In genomic region chr1:235280467-235280866, GRCh38 we compare ENCODE assay signal across 18 cellular contexts. TPM values are rescaled to one million over a fixed set of nuclear protein-coding genes. Genes with fewer than 3 reads are reported as not detected.
DNase-seq lines count a peak whose midpoint lies in the region; ATAC-seq and TF ChIP-seq lines count a peak whose summit lies in the region.
"Had no signal": no experiment of that assay in that cellular context is flagged by ENCODE, and none has a peak within 500 bp of the region (broad histone marks: within the 10 kb centered on the region; RNA-seq: fewer than 3 reads in every experiment).

No MANE protein-coding gene starts in this region.

- no peak overlapping the region for H3K27ac Mint-ChIP-seq in CD4-positive, CD25-positive, alpha-beta regulatory T cell
- peak overlapping the region; percentile 29; the same call in 1 of the 2 replicates for H3K27ac Mint-ChIP-seq in GM23338
- peak overlapping the region; percentile 25 for H3K27ac Mint-ChIP-seq in central memory CD8-positive, alpha-beta T cell (ENCODE audit: low read depth)
- H3K27ac Mint-ChIP-seq in naive thymus-derived CD8-positive, alpha-beta T cell: peak overlapping the region in 7 of 10 donors; percentile 21 to 85 (median 47)

- peaks cover 40 to 84% (median 57%) of the 10 kb centered on the region in 4 donors for H3K4me1 Mint-ChIP-seq in CD4-positive, CD25-positive, alpha-beta regulatory T cell
- H3K4me1 Mint-ChIP-seq in GM23338: peaks cover 43% of the 10 kb centered on the region
- H3K4me1 Mint-ChIP-seq in central memory CD8-positive, alpha-beta T cell: peaks cover 59% of the 10 kb centered on the region
- peaks cover 22 to 78% (median 62%) of the 10 kb centered on the region in 4 donors for H3K4me1 Mint-ChIP-seq in naive thymus-derived CD8-positive, alpha-beta T cell

- H3F3A ChIP-seq in GM23338 (replicated peaks; ENCODE audit: low read depth): no peaks in the 10 kb centered on the region

- POLR2A ChIA-PET in naive thymus-derived CD8-positive, alpha-beta T cell (lab: Charles Lee): no interaction called here

- H3K4me3 ChIP-seq in CD4-positive, CD25-positive, alpha-beta regulatory T cell (ENCODE audit: low read depth, low read length): peak overlapping the region; percentile 28
- no peak overlapping the region for H3K4me3 ChIP-seq in GM23338
- H3K4me3 ChIP-seq: BLaER1 treated with 17β-estradiol and CSF1 and Interleukin-3, amounts not matched to agents 10 nM and 100 nM; HAP-1 had no signal

- H3K9me3 ChIP-seq in CD4-positive, CD25-positive, alpha-beta regulatory T cell (ENCODE audit: control insufficient read depth in 2 of 2, low read length in 2 of 2): no peaks in the 10 kb centered on the region
- H3K9me3 ChIP-seq: HAP-1 had no signal

- peak overlapping the region; percentile 21; the same call in 1 of the 2 replicates for H3K4me2 ChIP-seq in GM23338
- H3K4me2 ChIP-seq: BLaER1 treated with 17β-estradiol and CSF1 and Interleukin-3, amounts not matched to agents 10 nM and 100 nM had no signal

- no peaks in the 10 kb centered on the region for H3K27me3 ChIP-seq in CD4-positive, CD25-positive, alpha-beta regulatory T cell (ENCODE audit: control insufficient read depth, insufficient read depth, low read length)
- no peaks in the 10 kb centered on the region for H3K27me3 ChIP-seq in GM23338 (ENCODE audit: insufficient read depth)
- H3K27me3 ChIP-seq: BLaER1 treated with 17β-estradiol and CSF1 and Interleukin-3, amounts not matched to agents 10 nM and 100 nM had no signal

- H3K4me1 ChIP-seq in CD4-positive, CD25-positive, alpha-beta regulatory T cell (ENCODE audit: control insufficient read depth, insufficient read depth, low read length, poor library complexity, severe bottlenecking): peaks cover 59% of the 10 kb centered on the region
- peaks cover 62% of the 10 kb centered on the region for H3K4me1 ChIP-seq in GM23338 (ENCODE audit: insufficient read depth)

- H4K20me1 ChIP-seq in GM23338 (replicated peaks; ENCODE audit: insufficient read depth): peaks cover 47% of the 10 kb centered on the region

- H3K79me2 ChIP-seq in GM23338 (replicated peaks; ENCODE audit: insufficient read depth): peaks cover 100% of the 10 kb centered on the region

- H3K27ac ChIP-seq in CD4-positive, CD25-positive, alpha-beta regulatory T cell (ENCODE audit: insufficient read depth, low read length, poor library complexity, severe bottlenecking): no peak overlapping the region
- H3K27ac ChIP-seq in GM23338 (ENCODE audit: low read depth): peak overlapping the region; percentile 72
- H3K27ac ChIP-seq: BLaER1 treated with 17β-estradiol and CSF1 and Interleukin-3, amounts not matched to agents 10 nM and 100 nM had no signal

- no peak for ATAC-seq in CD4-positive, CD25-positive, alpha-beta regulatory T cell (ENCODE audit: low read depth in 2 of 2)
- ATAC-seq in GM23338: peak; percentile 20
- ATAC-seq in central memory CD8-positive, alpha-beta T cell (replicated peaks; ENCODE audit: extremely low read depth, poor library complexity, severe bottlenecking): no peak
- ATAC-seq in naive thymus-derived CD8-positive, alpha-beta T cell: no peak
- ATAC-seq in HG03354 (IDR thresholded peaks at IDR 0.05; ENCODE audit: poor library complexity, severe bottlenecking, unreplicated experiment): no peak

- no peaks in the 10 kb centered on the region for H3K9me2 ChIP-seq in GM23338 (ENCODE audit: insufficient read depth)

- peaks cover 4% of the 10 kb centered on the region for H3K36me3 ChIP-seq in CD4-positive, CD25-positive, alpha-beta regulatory T cell (ENCODE audit: control insufficient read depth, insufficient read depth, low read length)
- H3K36me3 ChIP-seq in GM23338 (ENCODE audit: insufficient read depth): no peaks in the 10 kb centered on the region; the same call in 1 of the 2 replicates
- H3K36me3 ChIP-seq: HAP-1 had no signal

- TF ChIP-seq CTCF in GM23338 (conservative IDR thresholded peaks at IDR 0.05; ENCODE audit: low read depth in 2 of 2): no peak

- DNase-seq in CD4-positive, CD25-positive, alpha-beta regulatory T cell: no peak
- DNase-seq in GM23338 (ENCODE audit: low spot score) (no peak), DMS114 treated with DMSO at 0.1 percent for 48 hours (lab: John Stamatoyannopoulos, UW; ENCODE audit: unreplicated experiment) (no peak), hippocampal formation (lab: John Stamatoyannopoulos, UW) (no peak)
- DNase-seq in central memory CD8-positive, alpha-beta T cell (ENCODE audit: low spot score in 2 of 2): no peak
- DNase-seq in naive thymus-derived CD8-positive, alpha-beta T cell: no peak
- DNase-seq: DND-41, KG1, MV-4-11, NCI-H1417, NCI-H187, NCI-H2227 treated with DMSO at 0.1 percent for 48 hours, NCI-H510A treated with DMSO at 0.1 percent for 48 hours, NCI-H774, Right ventricle myocardium superior had no signal

- no peaks in the 10 kb centered on the region for H3K9me3 Mint-ChIP-seq in CD4-positive, CD25-positive, alpha-beta regulatory T cell
- no peaks in the 10 kb centered on the region for H3K9me3 Mint-ChIP-seq in GM23338
- no peaks in the 10 kb centered on the region for H3K9me3 Mint-ChIP-seq in central memory CD8-positive, alpha-beta T cell
- peaks cover 0 to 4% (median 0%) of the 10 kb centered on the region in 9 donors for H3K9me3 Mint-ChIP-seq in naive thymus-derived CD8-positive, alpha-beta T cell

- H3K36me3 Mint-ChIP-seq in CD4-positive, CD25-positive, alpha-beta regulatory T cell: peaks cover 5% of the 10 kb centered on the region
- 0 out of 3 replicates have a peak, but pooled peaks cover 3% of the 10 kb centered on the region for H3K36me3 Mint-ChIP-seq in GM23338 (ENCODE audit: low read depth)
- peaks cover 23% of the 10 kb centered on the region for H3K36me3 Mint-ChIP-seq in central memory CD8-positive, alpha-beta T cell (ENCODE audit: insufficient read depth)
- peaks cover 0 to 7% (median 5%) of the 10 kb centered on the region in 3 donors for H3K36me3 Mint-ChIP-seq in naive thymus-derived CD8-positive, alpha-beta T cell

- no peaks in the 10 kb centered on the region for H3K27me3 Mint-ChIP-seq in CD4-positive, CD25-positive, alpha-beta regulatory T cell
- peaks cover 5% of the 10 kb centered on the region for H3K27me3 Mint-ChIP-seq in GM23338 (ENCODE audit: insufficient read depth, low read depth, poor library complexity)
- H3K27me3 Mint-ChIP-seq in central memory CD8-positive, alpha-beta T cell: no peaks in the 10 kb centered on the region
- H3K27me3 Mint-ChIP-seq in naive thymus-derived CD8-positive, alpha-beta T cell: no peaks in the 10 kb centered on the region

- no peak overlapping the region for H3K4me3 Mint-ChIP-seq in CD4-positive, CD25-positive, alpha-beta regulatory T cell
- H3K4me3 Mint-ChIP-seq in GM23338: no peak overlapping the region
- no peak overlapping the region for H3K4me3 Mint-ChIP-seq in central memory CD8-positive, alpha-beta T cell
- peak overlapping the region in 3 of 10 donors; percentile 33 to 49 (median 38) for H3K4me3 Mint-ChIP-seq in naive thymus-derived CD8-positive, alpha-beta T cell

- no peak overlapping the region for H2AFZ ChIP-seq in GM23338

TF ChIP-seq in GM23338, 12 proteins besides CTCF, POLR2A, EP300 and RAD21 (continues in another document):
- TF ChIP-seq, protein P1, sequence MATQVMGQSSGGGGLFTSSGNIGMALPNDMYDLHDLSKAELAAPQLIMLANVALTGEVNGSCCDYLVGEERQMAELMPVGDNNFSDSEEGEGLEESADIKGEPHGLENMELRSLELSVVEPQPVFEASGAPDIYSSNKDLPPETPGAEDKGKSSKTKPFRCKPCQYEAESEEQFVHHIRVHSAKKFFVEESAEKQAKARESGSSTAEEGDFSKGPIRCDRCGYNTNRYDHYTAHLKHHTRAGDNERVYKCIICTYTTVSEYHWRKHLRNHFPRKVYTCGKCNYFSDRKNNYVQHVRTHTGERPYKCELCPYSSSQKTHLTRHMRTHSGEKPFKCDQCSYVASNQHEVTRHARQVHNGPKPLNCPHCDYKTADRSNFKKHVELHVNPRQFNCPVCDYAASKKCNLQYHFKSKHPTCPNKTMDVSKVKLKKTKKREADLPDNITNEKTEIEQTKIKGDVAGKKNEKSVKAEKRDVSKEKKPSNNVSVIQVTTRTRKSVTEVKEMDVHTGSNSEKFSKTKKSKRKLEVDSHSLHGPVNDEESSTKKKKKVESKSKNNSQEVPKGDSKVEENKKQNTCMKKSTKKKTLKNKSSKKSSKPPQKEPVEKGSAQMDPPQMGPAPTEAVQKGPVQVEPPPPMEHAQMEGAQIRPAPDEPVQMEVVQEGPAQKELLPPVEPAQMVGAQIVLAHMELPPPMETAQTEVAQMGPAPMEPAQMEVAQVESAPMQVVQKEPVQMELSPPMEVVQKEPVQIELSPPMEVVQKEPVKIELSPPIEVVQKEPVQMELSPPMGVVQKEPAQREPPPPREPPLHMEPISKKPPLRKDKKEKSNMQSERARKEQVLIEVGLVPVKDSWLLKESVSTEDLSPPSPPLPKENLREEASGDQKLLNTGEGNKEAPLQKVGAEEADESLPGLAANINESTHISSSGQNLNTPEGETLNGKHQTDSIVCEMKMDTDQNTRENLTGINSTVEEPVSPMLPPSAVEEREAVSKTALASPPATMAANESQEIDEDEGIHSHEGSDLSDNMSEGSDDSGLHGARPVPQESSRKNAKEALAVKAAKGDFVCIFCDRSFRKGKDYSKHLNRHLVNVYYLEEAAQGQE (IDR thresholded peaks at IDR 0.05; ENCODE audit: unreplicated experiment): no peak
- TF ChIP-seq, protein P2, sequence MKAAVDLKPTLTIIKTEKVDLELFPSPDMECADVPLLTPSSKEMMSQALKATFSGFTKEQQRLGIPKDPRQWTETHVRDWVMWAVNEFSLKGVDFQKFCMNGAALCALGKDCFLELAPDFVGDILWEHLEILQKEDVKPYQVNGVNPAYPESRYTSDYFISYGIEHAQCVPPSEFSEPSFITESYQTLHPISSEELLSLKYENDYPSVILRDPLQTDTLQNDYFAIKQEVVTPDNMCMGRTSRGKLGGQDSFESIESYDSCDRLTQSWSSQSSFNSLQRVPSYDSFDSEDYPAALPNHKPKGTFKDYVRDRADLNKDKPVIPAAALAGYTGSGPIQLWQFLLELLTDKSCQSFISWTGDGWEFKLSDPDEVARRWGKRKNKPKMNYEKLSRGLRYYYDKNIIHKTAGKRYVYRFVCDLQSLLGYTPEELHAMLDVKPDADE (IDR thresholded peaks at IDR 0.05): no peak
- no peak for TF ChIP-seq CREB1 (CRISPR knock-in tag; IDR thresholded peaks at IDR 0.05; ENCODE audit: low read depth)

RNA-seq across cellular contexts. Expression of gene ARID4B, which starts 47.5 kb away (rescaled TPM):
- total RNA-seq in CD4-positive, CD25-positive, alpha-beta regulatory T cell: 192 TPM
- polyA plus RNA-seq in CD4-positive, CD25-positive, alpha-beta regulatory T cell: 10 to 100 TPM; 52.6 to 63.4 (median 56.1) TPM
- 25.1 and 26.2 TPM in 2 replicates for total RNA-seq in GM23338 (2014; rRNA removed; shearing (Covaris generic))
- polyA plus RNA-seq in GM23338 (2016; fragmentation: Nextera tagmentation; extraction: Ambion mirVana): 45.0 and 59.8 TPM in 2 replicates
- total RNA-seq in naive thymus-derived CD8-positive, alpha-beta T cell: 100 to 1,000 TPM in 1 of 2 experiments, 10 to 100 TPM in 1; 92.2 to 105 TPM
- 10 to 100 TPM; 37.4 to 58.0 (median 52.8) TPM for polyA plus RNA-seq in naive thymus-derived CD8-positive, alpha-beta T cell

RNA-seq across cellular contexts. Expression of gene GGPS1, which starts 47.9 kb away (rescaled TPM):
- total RNA-seq in CD4-positive, CD25-positive, alpha-beta regulatory T cell: 30.8 TPM
- polyA plus RNA-seq in CD4-positive, CD25-positive, alpha-beta regulatory T cell: 10 to 100 TPM; 60.2 to 82.0 (median 78.4) TPM
- total RNA-seq in GM23338 (2014; rRNA removed; shearing (Covaris generic)): 33.9 and 37.1 TPM in 2 replicates
- polyA plus RNA-seq in GM23338 (2016; fragmentation: Nextera tagmentation; extraction: Ambion mirVana): 48.0 and 56.8 TPM in 2 replicates
- 10 to 100 TPM; 55.1 to 55.3 TPM for total RNA-seq in naive thymus-derived CD8-positive, alpha-beta T cell
- 10 to 100 TPM; 43.7 to 69.4 (median 57.3) TPM for polyA plus RNA-seq in naive thymus-derived CD8-positive, alpha-beta T cell

Comparison
In these comparisons a context has a peak if more than half of its experiments do, and no peak if none do; other contexts are left out.
1. H3K27ac Mint-ChIP-seq: peak in GM23338 (single experiment), central memory CD8-positive, alpha-beta T cell (single experiment) and naive thymus-derived CD8-positive, alpha-beta T cell (7 of 10); none in CD4-positive, CD25-positive, alpha-beta regulatory T cell (0 of 3).